Comparison of ENCODE assay signal across 8 cellular contexts in the genomic region with DNA sequence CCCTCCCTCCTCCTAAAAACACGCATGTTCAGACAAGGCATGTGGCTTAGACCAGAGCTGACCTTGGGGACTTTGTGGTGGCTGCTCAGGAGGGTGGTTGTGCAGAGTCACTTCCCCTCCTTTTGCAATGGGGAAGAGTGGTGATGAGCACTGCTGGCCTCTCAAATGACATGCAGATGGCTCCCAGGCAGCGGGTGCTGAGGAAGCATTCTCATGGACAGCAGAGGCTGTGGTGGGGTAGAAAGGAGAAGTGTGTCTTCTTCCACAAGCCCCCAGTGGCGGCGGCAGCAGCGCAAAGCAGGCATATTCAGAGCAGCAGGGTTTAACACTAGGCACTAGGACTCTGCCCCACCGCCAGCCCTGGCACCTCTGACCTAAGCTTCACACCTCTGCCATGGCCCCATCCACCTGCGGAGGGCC.
A peak's percentile ranks its signal among the peaks of the same experiment; 100 is the strongest.
DNase-seq lines count a peak whose midpoint lies in the region; ATAC-seq and TF ChIP-seq lines count a peak whose summit lies in the region.

No MANE protein-coding gene starts in this region.

- no peak overlapping the region for H3K4me3 ChIP-seq in testis
- no peak overlapping the region for H3K4me3 ChIP-seq in smooth muscle cell
- no peak overlapping the region for H3K4me3 ChIP-seq in esophagus muscularis mucosa
- no peak overlapping the region for H3K4me3 ChIP-seq in H7 (ENCODE audit: insufficient read depth, low read depth, low read length)

- peak; percentile 35 for DNase-seq in GM10266 (ENCODE audit: extremely low spot score)
- DNase-seq in NOMO-1 treated with DMSO at 0.1 percent for 48 hours (lab: John Stamatoyannopoulos, UW; ENCODE audit: unreplicated experiment): peak; percentile 99
- DNase-seq in Right ventricle myocardium inferior (ENCODE audit: missing footprints): peak; percentile 93
- peak; percentile 39 for DNase-seq in testis
- DNase-seq in smooth muscle cell (lab: John Stamatoyannopoulos, UW; ENCODE audit: unreplicated experiment): no peak
- DNase-seq in esophagus muscularis mucosa (ENCODE audit: extremely low spot score): no peak
- no peak for DNase-seq in H7

- TF ChIP-seq EP300 in esophagus muscularis mucosa (IDR thresholded peaks at IDR 0.05): no peak

- no peaks in the 10 kb centered on the region for H3K27me3 ChIP-seq in testis
- H3K27me3 ChIP-seq in smooth muscle cell (ENCODE audit: low read depth): no peaks in the 10 kb centered on the region
- no peaks in the 10 kb centered on the region for H3K27me3 ChIP-seq in esophagus muscularis mucosa
- no peaks in the 10 kb centered on the region for H3K27me3 ChIP-seq in H7 (ENCODE audit: control insufficient read depth, insufficient read depth, low read length)

- no peak for TF ChIP-seq CTCF in GM10266 (IDR thresholded peaks at IDR 0.05; ENCODE audit: control insufficient read depth, insufficient read depth, low read depth, missing control alignments)
- TF ChIP-seq CTCF in testis (IDR thresholded peaks at IDR 0.05): no peak
- TF ChIP-seq CTCF in smooth muscle cell (IDR thresholded peaks at IDR 0.05; ENCODE audit: borderline replicate concordance, insufficient read depth, poor library complexity, severe bottlenecking): no peak
- no peak for TF ChIP-seq CTCF in esophagus muscularis mucosa (IDR thresholded peaks at IDR 0.05)

- peaks cover 24% of the 10 kb centered on the region for H3F3A ChIP-seq in smooth muscle cell (ENCODE audit: low read depth)

- no peaks in the 10 kb centered on the region for H3K36me3 ChIP-seq in testis (ENCODE audit: low read depth, missing control alignments)
- H3K36me3 ChIP-seq in smooth muscle cell (ENCODE audit: low read depth): no peaks in the 10 kb centered on the region
- H3K36me3 ChIP-seq in esophagus muscularis mucosa: peaks cover 0 to 12% (median 6%) of the 10 kb centered on the region in 4 donors
- H3K36me3 ChIP-seq in H7 (replicated peaks; ENCODE audit: control insufficient read depth, insufficient read depth, low read length): no peaks in the 10 kb centered on the region

- TF ChIP-seq POLR2A in testis (IDR thresholded peaks at IDR 0.05) (no peak), esophagus muscularis mucosa (IDR thresholded peaks at IDR 0.05; ENCODE audit: low read depth) (no peak)

- H4K20me1 ChIP-seq in smooth muscle cell (ENCODE audit: low read depth): no peaks in the 10 kb centered on the region

- H3K9ac ChIP-seq in smooth muscle cell (ENCODE audit: low read depth): no peak overlapping the region

- H3K27ac ChIP-seq in testis (no peak overlapping the region), smooth muscle cell (ENCODE audit: low read depth) (no peak overlapping the region), esophagus muscularis mucosa (replicated peaks in 1 of 4) (peak overlapping the region in 1 of 4 donors; percentile 18)

- H3K79me2 ChIP-seq in smooth muscle cell (ENCODE audit: low read depth): no peaks in the 10 kb centered on the region

- no peaks in the 10 kb centered on the region for H3K9me3 ChIP-seq in testis
- no peaks in the 10 kb centered on the region for H3K9me3 ChIP-seq in smooth muscle cell (replicated peaks; ENCODE audit: low read depth)
- H3K9me3 ChIP-seq in esophagus muscularis mucosa: no peaks in the 10 kb centered on the region

- intact Hi-C loops in Right ventricle myocardium inferior (cut with DNase I): no loop called here
- intact Hi-C loops in testis (cut with DNase I; ENCODE audit: low total_unique reads): no loop called here
- intact Hi-C loops in esophagus muscularis mucosa (cut with DNase I): loop anchor here (5.0 kb wide), 1 partner anchor 131 kb away; a partner anchor contains a TSS

- no peak overlapping the region for H2AFZ ChIP-seq in smooth muscle cell (ENCODE audit: low read depth)

- H3K4me1 ChIP-seq in testis: peaks cover 30% of the 10 kb centered on the region
- peaks cover 26% of the 10 kb centered on the region for H3K4me1 ChIP-seq in smooth muscle cell (ENCODE audit: low read depth)
- H3K4me1 ChIP-seq in esophagus muscularis mucosa: peaks cover 46 to 84% (median 57%) of the 10 kb centered on the region in 4 donors

- ATAC-seq in GM21717 (IDR thresholded peaks at IDR 0.05; ENCODE audit: unreplicated experiment): peak; percentile 36
- peak; percentile 76 for ATAC-seq in Right ventricle myocardium inferior

- WGBS in testis, 2 donors: 84 to 94% methylated on average over 7 of the region's 7 CpGs
- WGBS in smooth muscle cell (ENCODE audit: low lambda C conversion rate): 85% methylated on average over 7 of the region's 7 CpGs
- 57% methylated on average over 1 of the region's 7 CpGs for WGBS in esophagus muscularis mucosa

- no peak overlapping the region for H3K4me2 ChIP-seq in smooth muscle cell

Comparison
In these comparisons a context has a peak if more than half of its experiments do, and no peak if none do; other contexts are left out.
1. DNase-seq: peak in GM10266 (single experiment), NOMO-1 treated with DMSO at 0.1 percent for 48 hours (single experiment), Right ventricle myocardium inferior (single experiment) and testis (single experiment); none in smooth muscle cell (single experiment), esophagus muscularis mucosa (single experiment) and H7 (single experiment).